Comparison of ENCODE assay signal across 17 cellular contexts in the genomic region with DNA sequence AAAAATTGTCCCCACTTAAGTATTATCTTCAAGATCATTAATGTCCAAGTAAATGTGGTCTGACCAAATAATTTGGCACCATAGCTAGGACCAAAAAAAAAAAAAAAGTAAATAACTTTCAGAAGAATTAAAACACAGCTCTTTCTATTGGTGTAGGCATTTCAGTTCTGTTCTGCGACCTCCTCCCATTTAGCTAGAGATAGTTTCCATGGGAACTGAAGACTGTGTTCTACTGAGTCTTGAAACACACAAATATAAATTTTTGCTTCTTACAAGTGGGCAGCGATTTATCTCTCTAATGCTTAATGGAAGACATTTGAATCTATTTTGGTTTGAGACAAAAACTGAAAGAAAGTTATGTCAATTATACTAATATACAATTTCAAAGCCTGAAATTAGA.
DNase-seq lines count a peak whose midpoint lies in the region; ATAC-seq and TF ChIP-seq lines count a peak whose summit lies in the region.
"Had no signal": no experiment of that assay in that cellular context is flagged by ENCODE, and none has a peak within 500 bp of the region (broad histone marks: within the 10 kb centered on the region; RNA-seq: fewer than 3 reads in every experiment).

No MANE protein-coding gene starts in this region.

- H3K4me1 ChIP-seq in left lung, result no peaks in the 10 kb centered on the region

- H3K36me3 Mint-ChIP-seq in activated T-helper 17 cell treated with anti-CD3 and anti-CD28 coated beads, Interleukin-2, amount 50 U/mL, for 72 hours (ENCODE audit: low read depth), result no peaks in the 10 kb centered on the region
- H3K36me3 Mint-ChIP-seq: IgD-negative memory B cell had no signal

- ATAC-seq in left lung (peak; percentile 49), Right ventricle myocardium superior (ENCODE audit: poor library complexity) (no peak), GM19467 (IDR thresholded peaks at IDR 0.05; ENCODE audit: unreplicated experiment) (no peak)
- ATAC-seq in activated T-helper 17 cell treated with anti-CD3 and anti-CD28 coated beads, Interleukin-2, amount 50 U/mL, for 72 hours (replicated peaks), result no peak
- ATAC-seq: HepG2 had no signal

- intact Hi-C loops in left lung (cut with DNase I) (no loop called here), Right ventricle myocardium superior (cut with DNase I) (no loop called here)

- H3K4me1 Mint-ChIP-seq in activated T-helper 17 cell treated with anti-CD3 and anti-CD28 coated beads, Interleukin-2, amount 50 U/mL, for 72 hours, result no peaks in the 10 kb centered on the region
- H3K4me1 Mint-ChIP-seq: IgD-negative memory B cell had no signal

- H3K27me3 Mint-ChIP-seq in activated T-helper 17 cell treated with anti-CD3 and anti-CD28 coated beads, Interleukin-2, amount 50 U/mL, for 72 hours, result peaks cover 5% of the 10 kb centered on the region
- H3K27me3 Mint-ChIP-seq: CD4-positive, alpha-beta T cell had no signal

- peaks cover 4% of the 10 kb centered on the region for H3K9me3 Mint-ChIP-seq in activated T-helper 17 cell treated with anti-CD3 and anti-CD28 coated beads, Interleukin-2, amount 50 U/mL, for 72 hours

- H3K27ac ChIP-seq in left lung, result no peak overlapping the region
- H3K27ac ChIP-seq: C4-2B, GM23248 had no signal

- DNase-seq in OCI-M1 (lab: John Stamatoyannopoulos, UW), result peak; percentile 57
- peak; percentile 1 for DNase-seq in fibroblast of pulmonary artery (ENCODE audit: low read depth)
- no peak for DNase-seq in left lung
- peak; percentile 6 for DNase-seq in myocyte (ENCODE audit: low read depth)
- DNase-seq in Right ventricle myocardium superior, result no peak
- DNase-seq: ACHN; CD4-positive, alpha-beta T cell; DMS153; DMS79 treated with DMSO at 0.1 percent for 48 hours; GF-D8; GM23248 had no signal

- no peak for TF ChIP-seq CTCF in fibroblast of pulmonary artery (IDR thresholded peaks at IDR 0.05; ENCODE audit: low read length, missing control alignments)
- no peak for TF ChIP-seq CTCF in left lung (IDR thresholded peaks at IDR 0.05)

- no peak overlapping the region for H3K4me3 Mint-ChIP-seq in activated T-helper 17 cell treated with anti-CD3 and anti-CD28 coated beads, Interleukin-2, amount 50 U/mL, for 72 hours
- H3K4me3 Mint-ChIP-seq: CD4-positive, alpha-beta T cell; IgD-negative memory B cell had no signal

- H3K27me3 ChIP-seq in left lung, result no peaks in the 10 kb centered on the region

- no peak overlapping the region for H3K27ac Mint-ChIP-seq in activated T-helper 17 cell treated with anti-CD3 and anti-CD28 coated beads, Interleukin-2, amount 50 U/mL, for 72 hours
- H3K27ac Mint-ChIP-seq: CD4-positive, alpha-beta T cell; IgD-negative memory B cell had no signal

- no peaks in the 10 kb centered on the region for H3K36me3 ChIP-seq in left lung
- H3K36me3 ChIP-seq: HAP-1 had no signal

- no peak overlapping the region for H3K4me3 ChIP-seq in fibroblast of pulmonary artery (replicated peaks; ENCODE audit: low read depth, low read length)
- no peak overlapping the region for H3K4me3 ChIP-seq in left lung
- H3K4me3 ChIP-seq: GM23248, HAP-1 had no signal

- H3K9me3 ChIP-seq in left lung, result no peaks in the 10 kb centered on the region
- H3K9me3 ChIP-seq: HAP-1 had no signal

Comparison
In these comparisons a context has a peak if more than half of its experiments do, and no peak if none do; other contexts are left out.
1. DNase-seq: peak in OCI-M1 (single experiment), fibroblast of pulmonary artery (single experiment) and myocyte (single experiment); none in left lung (0 of 2) and Right ventricle myocardium superior (single experiment).